30 cellular contexts compared by ENCODE assay signal in the genomic region with DNA sequence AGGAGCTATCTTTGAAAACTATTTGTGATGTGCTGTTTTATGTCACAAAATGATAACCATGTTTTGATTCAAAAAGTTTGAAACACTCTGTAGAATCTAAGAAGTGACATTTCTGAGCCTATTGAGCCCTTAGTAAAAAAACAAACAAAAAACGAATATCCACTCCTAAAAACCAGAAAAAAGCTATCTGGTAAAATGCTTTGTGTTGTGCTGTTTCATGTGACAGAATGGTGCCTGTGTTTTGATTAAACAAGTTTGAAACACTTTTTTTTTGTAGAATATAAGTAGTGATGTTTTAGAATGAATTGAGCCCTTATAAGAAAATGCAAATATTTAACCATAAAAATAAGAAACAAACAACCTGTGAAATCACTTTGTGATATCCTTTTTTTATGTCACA.
"Had no signal": no experiment of that assay in that cellular context is flagged by ENCODE, and none has a peak within 500 bp of the region (broad histone marks: within the 10 kb centered on the region; RNA-seq: fewer than 3 reads in every experiment).

No MANE protein-coding gene starts in this region.

- H3K36me3 ChIP-seq: ascending aorta, cardiac muscle cell had no signal

- H3K27ac ChIP-seq: ascending aorta, cardiac muscle cell, VCaP had no signal

- ATAC-seq: activated CD8-positive, alpha-beta T cell treated with anti-CD3 and anti-CD28 coated beads for 36 hours; activated naive CD8-positive, alpha-beta T cell treated with anti-CD3 and anti-CD28 coated beads, Interleukin-2, amount 50 U/mL, for 24 hours had no signal

- FAIRE-seq: bronchial epithelial cell, TTC549 had no signal

- H3K9me3 ChIP-seq: ascending aorta had no signal

- H3K4me3 ChIP-seq: ascending aorta, cardiac muscle cell had no signal

- H3K4me1 ChIP-seq: ascending aorta had no signal

- DNase-seq: activated B cell treated with CpG ODN at 0.5 μM for 24 hours; activated CD4-positive, alpha-beta memory T cell treated with anti-CD3 and anti-CD28 coated beads for 36 hours; activated CD4-positive, alpha-beta T cell treated with anti-CD3 and anti-CD28 coated beads for 4 hours; activated CD4-positive, alpha-beta T cell treated with anti-CD3 and anti-CD28 coated beads, Interleukin-2, amount 10 ng/mL, durations not matched to agents 24 days and 14 days; activated CD4-positive, alpha-beta T cell treated with anti-CD3 and anti-CD28 coated beads, Interleukin-2, amount 50 U/mL, for 1 hour; activated CD4-positive, alpha-beta T cell treated with anti-CD3 and anti-CD28 coated beads, Interleukin-2, amount 50 U/mL, for 4 hours; activated CD4-positive, CD25-positive, alpha-beta regulatory T cell treated with anti-CD3 and anti-CD28 coated beads, Interleukin-2, amount 50 U/mL, for 72 hours; activated CD8-positive, alpha-beta memory T cell treated with anti-CD3 and anti-CD28 coated beads, Interleukin-2, amount 50 U/mL, for 4 hours; activated CD8-positive, alpha-beta T cell treated with anti-CD3 and anti-CD28 coated beads for 36 hours; activated effector memory CD4-positive, alpha-beta T cell treated with Interleukin-2 at 50 U/mL for 16 hours; activated gamma-delta T cell; activated naive CD4-positive, alpha-beta T cell treated with anti-CD3 and anti-CD28 coated beads, Interleukin-2, amount 10 ng/mL, durations not matched to agents 7 days and 5 days; activated naive CD4-positive, alpha-beta T cell treated with Interleukin-2 at 50 U/mL for 16 hours; activated naive CD8-positive, alpha-beta T cell treated with anti-CD3 and anti-CD28 coated beads, Interleukin-2, amount 10 ng/mL, durations not matched to agents 7 days and 5 days; activated naive CD8-positive, alpha-beta T cell treated with anti-CD3 and anti-CD28 coated beads, Interleukin-2, amount 50 U/mL, for 24 hours; activated T-cell treated with anti-CD3 and anti-CD28 coated beads for 4 hours; activated T-cell treated with anti-CD3 and anti-CD28 coated beads, Interleukin-2, amount 50 U/mL, for 24 hours; activated T-cell treated with anti-CD3 and anti-CD28 coated beads, Interleukin-2, amount 50 U/mL, for 48 hours; amygdala; anterior cingulate cortex; caudate nucleus; cerebellar nuclear complex; T-helper 1 cell; T-helper 2 cell; T-helper 9 cell had no signal

- H3K27me3 ChIP-seq: ascending aorta had no signal
